2 cellular contexts compared by ENCODE assay signal in genomic region chr3:80769683-80770082, GRCh38.
TF ChIP-seq lines count a peak whose summit lies in the region.

No MANE protein-coding gene starts in this region.

TF ChIP-seq in H1, 55 proteins besides CTCF, POLR2A, EP300 and RAD21:
- TF ChIP-seq ATF2 (IDR thresholded peaks at IDR 0.05; ENCODE audit: low read length) (no peak), KDM5A (IDR thresholded peaks at IDR 0.05; ENCODE audit: low read length) (no peak), BACH1 (IDR thresholded peaks at IDR 0.05; ENCODE audit: low read length) (no peak), HDAC2 (IDR thresholded peaks at IDR 0.05; ENCODE audit: borderline replicate concordance in 1 of 2, low read depth in 2 of 2, low read length in 2 of 2) (no peak), KDM4A (IDR thresholded peaks at IDR 0.05; ENCODE audit: low read depth, low read length, severe bottlenecking) (no peak), ATF3 (IDR thresholded peaks at IDR 0.05; ENCODE audit: insufficient read depth, low read depth, low read length) (no peak), FOSL1 (IDR thresholded peaks at IDR 0.05; ENCODE audit: insufficient read depth, low read depth, low read length) (no peak), NRF1 (IDR thresholded peaks at IDR 0.05; ENCODE audit: low read depth, low read length) (no peak), JUND (IDR thresholded peaks at IDR 0.05; ENCODE audit: low read length) (no peak), SP2 (IDR thresholded peaks at IDR 0.05; ENCODE audit: low read length) (no peak), CREB1 (IDR thresholded peaks at IDR 0.05) (no peak)

TF ChIP-seq in SK-N-SH, 30 proteins besides CTCF, POLR2A, EP300 and RAD21:
- TF ChIP-seq USF1 (IDR thresholded peaks at IDR 0.05; ENCODE audit: borderline replicate concordance, low read depth) (no peak), MEF2A (IDR thresholded peaks at IDR 0.05; ENCODE audit: borderline replicate concordance, low read depth) (no peak), POLR2AphosphoS5 (IDR thresholded peaks at IDR 0.05; ENCODE audit: low read depth, low read length) (no peak), TAF1 (IDR thresholded peaks at IDR 0.05; ENCODE audit: borderline replicate concordance, low read depth, low read length) (no peak), JUND (IDR thresholded peaks at IDR 0.05) (no peak), GATA2 (CRISPR knock-in tag; IDR thresholded peaks at IDR 0.05) (no peak), RCOR1 (IDR thresholded peaks at IDR 0.05; ENCODE audit: low read length) (no peak), REST (IDR thresholded peaks at IDR 0.05; ENCODE audit: low read depth, low read length) (no peak), PBX3 (IDR thresholded peaks at IDR 0.05) (no peak), NFIC (IDR thresholded peaks at IDR 0.05; ENCODE audit: borderline replicate concordance) (no peak), IRF3 (IDR thresholded peaks at IDR 0.05; ENCODE audit: low read depth, low read length) (no peak), EZH2phosphoT487 (IDR thresholded peaks at IDR 0.05; ENCODE audit: borderline replicate concordance, low read depth) (no peak), ZBTB33 (IDR thresholded peaks at IDR 0.05; ENCODE audit: borderline replicate concordance, low read depth) (no peak)
